9 cellular contexts compared by ENCODE assay signal in the genomic region with DNA sequence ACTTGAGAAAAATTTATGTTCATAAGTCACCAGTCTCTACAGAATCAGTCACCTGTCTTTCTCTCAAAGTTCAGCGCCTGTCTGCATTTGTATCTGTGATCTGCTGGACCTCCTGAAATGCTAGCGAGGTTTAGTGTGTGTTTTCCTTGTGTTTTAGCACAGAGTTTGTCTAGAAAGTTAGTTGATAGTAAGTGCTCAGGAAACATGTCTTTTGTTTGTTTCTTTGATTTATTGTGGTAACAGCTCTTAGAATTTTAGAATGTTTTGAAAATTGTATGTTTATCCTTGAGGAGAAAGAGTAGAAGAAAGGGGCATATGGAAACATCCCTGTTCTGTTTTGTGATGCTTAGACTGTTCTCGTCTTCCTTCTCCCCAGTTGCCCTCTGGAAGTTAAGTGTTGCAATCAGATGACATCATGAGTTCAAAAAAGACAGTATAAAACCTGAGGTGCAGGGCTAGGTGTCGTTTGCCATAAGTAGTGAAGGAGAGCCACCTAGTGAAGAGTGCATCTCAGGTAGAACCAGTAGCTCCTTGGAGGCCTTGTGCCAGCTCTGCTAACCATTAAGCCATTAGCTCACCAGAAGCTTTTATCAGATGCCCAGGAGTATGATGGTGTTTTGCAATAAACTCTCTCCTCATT. TPM values are rescaled to one million over a fixed set of nuclear protein-coding genes. Genes with fewer than 3 reads are reported as not detected.
A peak's percentile ranks its signal among the peaks of the same experiment; 100 is the strongest.
DNase-seq lines count a peak whose midpoint lies in the region; ATAC-seq and TF ChIP-seq lines count a peak whose summit lies in the region.
"Had no signal": no experiment of that assay in that cellular context is flagged by ENCODE, and none has a peak within 500 bp of the region (broad histone marks: within the 10 kb centered on the region; RNA-seq: fewer than 3 reads in every experiment).

No MANE protein-coding gene starts in this region.

- no TSS peak for BruUV-seq in MCF 10A (replicated peaks; lab: Mats Ljungman, UMichigan)

- no peak overlapping the region for H3K18ac ChIP-seq in mesenchymal stem cell (ENCODE audit: low read depth in 1 of 2, low read length in 2 of 2)

- H3K27me3 ChIP-seq in mesenchymal stem cell (ENCODE audit: control insufficient read depth in 1 of 2, insufficient read depth in 1 of 2, low read length in 2 of 2): no peaks in the 10 kb centered on the region

- H3K4me2 ChIP-seq in mesenchymal stem cell (ENCODE audit: low read length, poor library complexity, severe bottlenecking): no peak overlapping the region

- no peak overlapping the region for H2AFZ ChIP-seq in mesenchymal stem cell (ENCODE audit: low read depth, low read length)

- no peaks in the 10 kb centered on the region for H3K9me3 Mint-ChIP-seq in MCF 10A (ENCODE audit: unreplicated experiment)

- CTCF ChIA-PET in MCF 10A (lab: Yijun Ruan, JAX): interaction anchor here (0.6 to 2.6 kb wide), 17 partner anchors 8 to 335 kb away, joined by 3 to 17 read pairs (median 3); a partner anchor contains a TSS

- no peak overlapping the region for H2BK5ac ChIP-seq in mesenchymal stem cell (ENCODE audit: low read depth, low read length, poor library complexity, severe bottlenecking)

- intact Hi-C loops in MCF 10A (cut with micrococcal nuclease): loop anchor here (1.0 to 5.0 kb wide), 2 partner anchors 218 to 252 kb away; a partner anchor contains a TSS

- DNase-seq in MCF 10A (ENCODE audit: unreplicated experiment) (peak; percentile 71), mesenchymal stem cell (peak; percentile 38), AG08396 (ENCODE audit: low spot score) (no peak), mesenteric fat pad (ENCODE audit: low spot score) (no peak), SHP77 treated with DMSO at 0.1 percent for 48 hours (lab: John Stamatoyannopoulos, UW) (no peak)

- no peak overlapping the region for H3K4me3 ChIP-seq in mesenchymal stem cell (ENCODE audit: insufficient read depth in 1 of 2, low read depth in 1 of 2, low read length in 2 of 2)

- no peak overlapping the region for H2BK120ac ChIP-seq in mesenchymal stem cell (ENCODE audit: low read depth, low read length)

- H3K36me3 Mint-ChIP-seq in MCF 10A (ENCODE audit: insufficient read depth, unreplicated experiment): peaks cover 15% of the 10 kb centered on the region

- no peak overlapping the region for H4K91ac ChIP-seq in mesenchymal stem cell (ENCODE audit: low read length)

- H3K27ac ChIP-seq in mesenchymal stem cell (ENCODE audit: low read length, poor library complexity, severe bottlenecking): no peak overlapping the region

- peaks cover 24% of the 10 kb centered on the region for H3K79me1 ChIP-seq in mesenchymal stem cell (replicated peaks; ENCODE audit: low read length, poor library complexity, severe bottlenecking)

- H3K14ac ChIP-seq in mesenchymal stem cell (ENCODE audit: low read length in 2 of 2): no peak overlapping the region

- no peak overlapping the region for H2AK5ac ChIP-seq in mesenchymal stem cell (ENCODE audit: low read length, severe bottlenecking)

- no peak overlapping the region for H3K4me3 Mint-ChIP-seq in MCF 10A (ENCODE audit: unreplicated experiment)
- H3K4me3 Mint-ChIP-seq: activated naive CD8-positive, alpha-beta T cell had no signal

- 96% methylated on average over 4 of the region's 4 CpGs for WGBS in mesenchymal stem cell

- H3K9me3 ChIP-seq in mesenchymal stem cell (ENCODE audit: control insufficient read depth, low read length): no peaks in the 10 kb centered on the region

- no peaks in the 10 kb centered on the region for H3K4me1 Mint-ChIP-seq in MCF 10A (ENCODE audit: insufficient read depth, unreplicated experiment)

- no peaks in the 10 kb centered on the region for H3K27me3 Mint-ChIP-seq in MCF 10A (ENCODE audit: insufficient read depth, unreplicated experiment)
- H3K27me3 Mint-ChIP-seq: activated naive CD8-positive, alpha-beta T cell had no signal

- H2BK12ac ChIP-seq in mesenchymal stem cell (ENCODE audit: low read length in 2 of 2): no peak overlapping the region

- H3K9ac ChIP-seq in mesenchymal stem cell (ENCODE audit: low read length): no peak overlapping the region

- H3K36me3 ChIP-seq in mesenchymal stem cell (ENCODE audit: control insufficient read depth in 1 of 2, insufficient read depth in 2 of 2, low read depth in 1 of 2, low read length in 2 of 2): peaks cover 15 to 45% of the 10 kb centered on the region in 2 experiments

- no peak overlapping the region for H3K4ac ChIP-seq in mesenchymal stem cell (ENCODE audit: low read depth in 1 of 2, low read length in 2 of 2)

- H3K4me1 ChIP-seq in mesenchymal stem cell (ENCODE audit: control insufficient read depth, insufficient read depth, low read depth, low read length): peaks cover 2% of the 10 kb centered on the region

- TF ChIP-seq CTCF in GM12872 (IDR thresholded peaks at IDR 0.05; ENCODE audit: insufficient read depth, low read depth, low read length) (peak; percentile 28; the same call in 2 of the 3 replicates), LNCAP (IDR thresholded peaks at IDR 0.05) (peak; percentile 77), MCF 10A (IDR thresholded peaks at IDR 0.05; ENCODE audit: unreplicated experiment) (peak; percentile 24)

- no peak for ATAC-seq in HG02763 (IDR thresholded peaks at IDR 0.05; ENCODE audit: unreplicated experiment)

- no peak overlapping the region for H3K27ac Mint-ChIP-seq in MCF 10A (ENCODE audit: low read depth, unreplicated experiment)
- H3K27ac Mint-ChIP-seq: activated naive CD8-positive, alpha-beta T cell had no signal

- POLR2A ChIA-PET in MCF 10A (lab: Yijun Ruan, JAX): interaction anchor here (1.0 kb wide), 1 partner anchor 11 kb away, joined by 3 read pairs; no protein-coding TSS in a partner anchor

- no peak overlapping the region for H4K8ac ChIP-seq in mesenchymal stem cell (ENCODE audit: low read length)

- H2BK15ac ChIP-seq in mesenchymal stem cell (ENCODE audit: low read depth, poor library complexity, severe bottlenecking): no peak overlapping the region

- no peak overlapping the region for H3K23ac ChIP-seq in mesenchymal stem cell (ENCODE audit: low read length in 2 of 2)

RNA-seq across cellular contexts. Expression of a gene that starts 44.8 kb away (rescaled TPM):
- total RNA-seq in MCF 10A (2022): 24.2 and 24.8 TPM in 2 replicates
- 13.0 TPM for polyA plus RNA-seq in mesenchymal stem cell (2013, experiment 1 of 2)
- 13.5 TPM for polyA plus RNA-seq in mesenchymal stem cell (2013, experiment 2 of 2)
- 12.8 TPM for total RNA-seq in mesenteric fat pad

Comparison
In these comparisons a context has a peak if more than half of its experiments do, and no peak if none do; other contexts are left out.
1. CTCF ChIP-seq: peak in every context shown above with its lines; median percentile 77 in LNCAP; 28 in GM12872; 24 in MCF 10A.
2. DNase-seq: peak in MCF 10A (single experiment) and mesenchymal stem cell (single experiment); none in AG08396 (single experiment), mesenteric fat pad (single experiment) and SHP77 treated with DMSO at 0.1 percent for 48 hours (single experiment).